22 cellular contexts compared by ENCODE assay signal in the genomic region with DNA sequence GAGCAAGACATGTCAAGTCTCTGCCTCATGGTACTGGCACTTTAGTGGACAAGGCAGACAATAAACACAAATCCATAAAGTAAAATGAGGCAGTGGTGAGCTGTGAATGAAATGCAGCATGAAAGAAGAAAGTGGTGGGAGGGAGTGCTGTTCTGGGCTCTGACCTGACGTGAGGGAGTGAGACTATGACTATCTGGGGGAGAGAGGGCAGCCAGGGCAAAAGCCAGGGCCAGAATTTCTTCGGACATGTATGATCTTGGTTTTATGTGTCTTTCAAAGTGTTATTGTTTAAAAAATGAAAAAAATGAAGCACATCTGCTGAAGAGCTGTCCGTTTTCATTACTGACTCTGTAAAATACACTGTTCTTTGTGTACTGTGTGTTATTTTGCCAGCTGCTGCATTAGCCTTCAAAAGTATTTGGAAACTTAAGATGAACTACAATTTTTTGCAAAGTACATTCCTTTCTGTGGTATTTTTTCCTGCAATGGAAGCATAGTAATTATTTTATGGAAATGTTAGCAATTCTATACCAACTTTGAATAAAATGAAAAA.
DNase-seq lines count a peak whose midpoint lies in the region; ATAC-seq and TF ChIP-seq lines count a peak whose summit lies in the region.
"Had no signal": no experiment of that assay in that cellular context is flagged by ENCODE, and none has a peak within 500 bp of the region (broad histone marks: within the 10 kb centered on the region; RNA-seq: fewer than 3 reads in every experiment).

No MANE protein-coding gene starts in this region.

- H3K4me2 ChIP-seq in SK-N-SH (no peak overlapping the region), osteoblast (ENCODE audit: insufficient read depth, low read length) (no peak overlapping the region)

- TF ChIP-seq RAD21 in SK-N-SH (IDR thresholded peaks at IDR 0.05; ENCODE audit: low read length): no peak

- POLR2A ChIA-PET in SK-N-SH (lab: Yijun Ruan, JAX): no interaction called here

- H3K4me3 ChIP-seq in SK-N-SH (ENCODE audit: low read depth in 2 of 2, low read length in 1 of 2): no peak overlapping the region
- no peak overlapping the region for H3K4me3 ChIP-seq in osteoblast (ENCODE audit: insufficient read depth, low read length)
- H3K4me3 ChIP-seq in endodermal cell (ENCODE audit: low read length): no peak overlapping the region

- no peak for DNase-seq in SK-N-SH
- DNase-seq in epidermal melanocyte (ENCODE audit: insufficient read length, low spot score): peak; percentile 28
- peak; percentile 47 for DNase-seq in osteoblast (ENCODE audit: insufficient read length, low spot score, missing footprints)
- DNase-seq in activated naive CD8-positive, alpha-beta T cell treated with anti-CD3 and anti-CD28 coated beads for 36 hours: no peak
- no peak for DNase-seq in Ammon's horn (ENCODE audit: low spot score)
- DNase-seq in endodermal cell: no peak
- DNase-seq: ACHN; C1 segment of cervical spinal cord; CD8-positive, alpha-beta T cell; GDM1; MM.1S; NCI-H1092; NCI-H1436; NCI-H187 treated with DMSO at 0.1 percent for 48 hours; NCI-H2107; NCI-H446 treated with DMSO at 0.1 percent for 48 hours; NCI-H526 treated with DMSO at 0.1 percent for 48 hours; OCI-M1 had no signal

- WGBS in SK-N-SH (ENCODE audit: low lambda C conversion rate): 57% methylated on average over 3 of the region's 3 CpGs
- WGBS in endodermal cell (ENCODE audit: insufficient coverage in 1 of 2, insufficient read length in 1 of 2), 2 experiments: 84 to 88% methylated on average over 3 of the region's 3 CpGs

- H3K27ac Mint-ChIP-seq in activated naive CD8-positive, alpha-beta T cell treated with anti-CD3 and anti-CD28 coated beads for 36 hours: no peak overlapping the region
- H3K27ac Mint-ChIP-seq in endodermal cell: no peak overlapping the region
- H3K27ac Mint-ChIP-seq: CD8-positive, alpha-beta T cell had no signal

- H3K36me3 ChIP-seq in SK-N-SH (replicated peaks in 1 of 2; ENCODE audit: control insufficient read depth in 1 of 2, insufficient read depth in 2 of 2, low read length in 1 of 2): no peaks in the 10 kb centered on the region
- H3K36me3 ChIP-seq in osteoblast (ENCODE audit: insufficient read depth, low read length): no peaks in the 10 kb centered on the region
- H3K36me3 ChIP-seq in endodermal cell (ENCODE audit: control insufficient read depth, insufficient read depth, low read length): no peaks in the 10 kb centered on the region

- H3K9ac ChIP-seq in SK-N-SH: no peak overlapping the region
- no peak overlapping the region for H3K9ac ChIP-seq in endodermal cell (ENCODE audit: extremely low read depth, low read length, poor library complexity, severe bottlenecking)

- no peaks in the 10 kb centered on the region for H3K4me1 Mint-ChIP-seq in activated naive CD8-positive, alpha-beta T cell treated with anti-CD3 and anti-CD28 coated beads for 36 hours
- no peaks in the 10 kb centered on the region for H3K4me1 Mint-ChIP-seq in endodermal cell

- H3K79me2 ChIP-seq in SK-N-SH (ENCODE audit: insufficient read depth) (no peaks in the 10 kb centered on the region), osteoblast (ENCODE audit: insufficient read depth, low read length) (no peaks in the 10 kb centered on the region)

- no peak for TF ChIP-seq EP300 in SK-N-SH (IDR thresholded peaks at IDR 0.05; ENCODE audit: borderline replicate concordance in 1 of 2, low read depth in 1 of 2, low read length in 1 of 2)

- ATAC-seq in SK-N-SH treated with all-trans-retinoic acid at 6 μM for 48 hours (peak; percentile 75), GM18873 (IDR thresholded peaks at IDR 0.05; ENCODE audit: low FRiP score, unreplicated experiment) (no peak)
- ATAC-seq: CD8-positive, alpha-beta T cell; Right ventricle myocardium inferior had no signal

- CTCF ChIA-PET in SK-N-SH (lab: Yijun Ruan, JAX): interaction anchor here (1.3 to 2.6 kb wide), 3 partner anchors 10 to 46 kb away, joined by 6 to 12 read pairs (median 7); no protein-coding TSS in a partner anchor

- H3K9me2 ChIP-seq in SK-N-SH: no peaks in the 10 kb centered on the region

- no peaks in the 10 kb centered on the region for H3F3A ChIP-seq in SK-N-SH (replicated peaks; ENCODE audit: insufficient read depth)

- H3K4me1 ChIP-seq in SK-N-SH (ENCODE audit: control insufficient read depth in 1 of 2, insufficient read depth in 2 of 2, low read depth in 1 of 2, low read length in 1 of 2) (peaks cover 0 to 7% of the 10 kb centered on the region in 2 experiments; a peak in 1 of 4 replicates), osteoblast (ENCODE audit: insufficient read depth, low read length) (no peaks in the 10 kb centered on the region), endodermal cell (ENCODE audit: control insufficient read depth, insufficient read depth, low read length) (no peaks in the 10 kb centered on the region)

- peaks cover 12% of the 10 kb centered on the region for H3K27me3 Mint-ChIP-seq in activated naive CD8-positive, alpha-beta T cell treated with anti-CD3 and anti-CD28 coated beads for 36 hours
- H3K27me3 Mint-ChIP-seq in endodermal cell (ENCODE audit: insufficient read depth): peaks cover 5% of the 10 kb centered on the region

- H3K36me3 Mint-ChIP-seq in activated naive CD8-positive, alpha-beta T cell treated with anti-CD3 and anti-CD28 coated beads for 36 hours: no peaks in the 10 kb centered on the region
- no peaks in the 10 kb centered on the region for H3K36me3 Mint-ChIP-seq in endodermal cell (ENCODE audit: low read depth)
- H3K36me3 Mint-ChIP-seq: CD8-positive, alpha-beta T cell had no signal

- no peaks in the 10 kb centered on the region for H4K20me1 ChIP-seq in SK-N-SH (ENCODE audit: insufficient read depth)
- no peaks in the 10 kb centered on the region for H4K20me1 ChIP-seq in osteoblast (ENCODE audit: insufficient read depth, low read length)

- H3K27ac ChIP-seq in SK-N-SH (ENCODE audit: low read depth in 2 of 2, low read length in 1 of 2) (peak overlapping the region in 1 of 2 experiments; percentile 17; a peak in 1 of 4 replicates), osteoblast (ENCODE audit: low read depth, low read length) (no peak overlapping the region), endodermal cell (ENCODE audit: low read depth, low read length) (no peak overlapping the region)
- H3K27ac ChIP-seq: 22Rv1 had no signal

- H2AFZ ChIP-seq in SK-N-SH (ENCODE audit: low read depth) (no peak overlapping the region), osteoblast (ENCODE audit: low read length) (peak overlapping the region; percentile 35)

- no peaks in the 10 kb centered on the region for H3K9me3 Mint-ChIP-seq in activated naive CD8-positive, alpha-beta T cell treated with anti-CD3 and anti-CD28 coated beads for 36 hours
- H3K9me3 Mint-ChIP-seq in endodermal cell: no peaks in the 10 kb centered on the region
- H3K9me3 Mint-ChIP-seq: CD8-positive, alpha-beta T cell had no signal

- H3K27me3 ChIP-seq in SK-N-SH (ENCODE audit: insufficient read depth) (no peaks in the 10 kb centered on the region; the same call in 1 of the 2 replicates), osteoblast (ENCODE audit: insufficient read depth, low read length) (peaks cover 8% of the 10 kb centered on the region), endodermal cell (ENCODE audit: control insufficient read depth, insufficient read depth, low read length, poor library complexity, severe bottlenecking) (no peaks in the 10 kb centered on the region)

- TF ChIP-seq CTCF in SK-N-SH (IDR thresholded peaks at IDR 0.05): no peak
- TF ChIP-seq CTCF in osteoblast (IDR thresholded peaks at IDR 0.05; ENCODE audit: extremely low read depth, low read depth, low read length): no peak
- TF ChIP-seq CTCF in endodermal cell (conservative IDR thresholded peaks at IDR 0.05): no peak

- H3K9me3 ChIP-seq in SK-N-SH (no peaks in the 10 kb centered on the region), osteoblast (ENCODE audit: low read depth, low read length) (no peaks in the 10 kb centered on the region), endodermal cell (ENCODE audit: control insufficient read depth, low read length) (no peaks in the 10 kb centered on the region)

- no peak overlapping the region for H3K4me3 Mint-ChIP-seq in activated naive CD8-positive, alpha-beta T cell treated with anti-CD3 and anti-CD28 coated beads for 36 hours
- H3K4me3 Mint-ChIP-seq in endodermal cell: no peak overlapping the region
- H3K4me3 Mint-ChIP-seq: CD8-positive, alpha-beta T cell had no signal

TF ChIP-seq in SK-N-SH treated with all-trans-retinoic acid at 6 μM for 48 hours, 23 proteins besides CTCF, POLR2A, EP300 and RAD21 (continues in another document):
- TF ChIP-seq ZFP3 (CRISPR knock-in tag; IDR thresholded peaks at IDR 0.05) (no peak), ARNTL (CRISPR knock-in tag; IDR thresholded peaks at IDR 0.05; ENCODE audit: borderline replicate concordance, low read depth) (no peak), BACH2 (CRISPR knock-in tag; IDR thresholded peaks at IDR 0.05; ENCODE audit: borderline replicate concordance) (no peak), TOX (CRISPR knock-in tag; IDR thresholded peaks at IDR 0.05; ENCODE audit: borderline replicate concordance) (no peak), ZNF8 (CRISPR knock-in tag; IDR thresholded peaks at IDR 0.05) (no peak), OSR1 (CRISPR knock-in tag; IDR thresholded peaks at IDR 0.05) (no peak), ZNF565 (CRISPR knock-in tag; conservative IDR thresholded peaks at IDR 0.05; ENCODE audit: low read depth) (no peak), GLIS3 (CRISPR knock-in tag; IDR thresholded peaks at IDR 0.05) (no peak), SNAI2 (CRISPR knock-in tag; IDR thresholded peaks at IDR 0.05) (no peak), ZC3H10 (CRISPR knock-in tag; IDR thresholded peaks at IDR 0.05) (no peak)

TF ChIP-seq in SK-N-SH, 30 proteins besides CTCF, POLR2A, EP300 and RAD21 (continues in another document):
- TF ChIP-seq RXRA (IDR thresholded peaks at IDR 0.05; ENCODE audit: borderline replicate concordance, low read depth) (no peak), NFIC (IDR thresholded peaks at IDR 0.05; ENCODE audit: borderline replicate concordance) (no peak), FOSL2 (IDR thresholded peaks at IDR 0.05; ENCODE audit: borderline replicate concordance, low read depth) (no peak), RFX5 (IDR thresholded peaks at IDR 0.05; ENCODE audit: low read length) (no peak), USF2 (IDR thresholded peaks at IDR 0.05; ENCODE audit: borderline replicate concordance, low read depth, low read length) (no peak), JUND (IDR thresholded peaks at IDR 0.05) (no peak), YY1 (IDR thresholded peaks at IDR 0.05; ENCODE audit: low read depth) (no peak), CHD2 (IDR thresholded peaks at IDR 0.05; ENCODE audit: low read length, partially characterized antibody) (no peak), ELF1 (IDR thresholded peaks at IDR 0.05) (no peak), NRF1 (IDR thresholded peaks at IDR 0.05; ENCODE audit: low read depth, low read length) (no peak), RCOR1 (IDR thresholded peaks at IDR 0.05; ENCODE audit: low read length) (no peak)

Comparison
In these comparisons a context has a peak if more than half of its experiments do, and no peak if none do; other contexts are left out.
1. DNase-seq: peak in epidermal melanocyte (single experiment) and osteoblast (single experiment); none in SK-N-SH (single experiment), activated naive CD8-positive, alpha-beta T cell treated with anti-CD3 and anti-CD28 coated beads for 36 hours (single experiment), Ammon's horn (single experiment) and endodermal cell (single experiment).